8 cellular contexts compared by ENCODE assay signal in the genomic region with DNA sequence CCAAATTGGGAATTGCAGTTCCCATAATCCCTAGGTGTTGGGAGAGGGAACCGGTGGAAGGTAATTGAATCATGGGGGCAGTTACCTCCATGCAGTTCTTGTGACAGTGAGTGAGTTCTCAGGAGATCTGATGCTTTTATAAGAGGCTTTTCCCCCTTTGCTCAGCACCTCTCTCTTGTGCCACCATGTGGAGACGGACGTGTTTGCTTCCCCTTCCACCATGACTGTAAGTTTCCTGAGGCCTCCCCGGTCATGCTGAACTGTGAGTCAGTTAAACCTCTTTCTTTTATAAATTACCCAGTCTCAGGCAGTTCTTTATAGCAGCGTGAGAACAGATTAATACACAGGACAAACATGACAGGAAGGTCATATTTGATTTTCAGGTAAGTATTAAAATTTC. TPM values are rescaled to one million over a fixed set of nuclear protein-coding genes. Genes with fewer than 3 reads are reported as not detected.
A peak's percentile ranks its signal among the peaks of the same experiment; 100 is the strongest.
DNase-seq lines count a peak whose midpoint lies in the region; ATAC-seq and TF ChIP-seq lines count a peak whose summit lies in the region.

No MANE protein-coding gene starts in this region.

- intact Hi-C loops in CD8-positive, alpha-beta T cell (cut with DNase I, micrococcal nuclease): no loop called here

- H3K36me3 ChIP-seq in CD8-positive, alpha-beta T cell (ENCODE audit: insufficient read depth, low read length): no peaks in the 10 kb centered on the region
- no peaks in the 10 kb centered on the region for H3K36me3 ChIP-seq in MG63

- ATAC-seq in CD8-positive, alpha-beta T cell: no peak

- H3K4me3 ChIP-seq in CD8-positive, alpha-beta T cell (ENCODE audit: low read depth, low read length): no peak overlapping the region
- no peak overlapping the region for H3K4me3 ChIP-seq in MG63

- no peaks in the 10 kb centered on the region for H3K27me3 Mint-ChIP-seq in CD8-positive, alpha-beta T cell (ENCODE audit: low read depth)

- H3K4me3 Mint-ChIP-seq in CD8-positive, alpha-beta T cell: no peak overlapping the region

- peak in 1 of 7 experiments; percentile 42 for DNase-seq in CD8-positive, alpha-beta T cell
- peak; percentile 22 for DNase-seq in HCEC 1CT
- DNase-seq in iPS DF 19.7 (ENCODE audit: low read depth, low spot score): peak; percentile 35
- DNase-seq in medulla oblongata (ENCODE audit: extremely low spot score): no peak
- no peak for DNase-seq in superior temporal gyrus (ENCODE audit: extremely low spot score)
- no peak for DNase-seq in nucleus accumbens (lab: John Stamatoyannopoulos, UW)
- DNase-seq in MG63: no peak

- no peaks in the 10 kb centered on the region for H3K9me3 Mint-ChIP-seq in CD8-positive, alpha-beta T cell

- TF ChIP-seq CTCF in CD8-positive, alpha-beta T cell (IDR thresholded peaks at IDR 0.05): peak; percentile 28
- peak; percentile 80 for TF ChIP-seq CTCF in VCaP (conservative IDR thresholded peaks at IDR 0.05)

- POLR2A ChIA-PET in CD8-positive, alpha-beta T cell (lab: Charles Lee): interaction anchor here (1.0 kb wide), 1 partner anchor 80 kb away, joined by 3 read pairs; no protein-coding TSS in a partner anchor

- H3K27ac Mint-ChIP-seq in CD8-positive, alpha-beta T cell: peak overlapping the region; percentile 64

- no peak overlapping the region for H3K27ac ChIP-seq in CD8-positive, alpha-beta T cell (ENCODE audit: low read depth, low read length)
- H3K27ac ChIP-seq in VCaP: no peak overlapping the region

- no peaks in the 10 kb centered on the region for H3K36me3 Mint-ChIP-seq in CD8-positive, alpha-beta T cell

- no peaks in the 10 kb centered on the region for H3K9me3 ChIP-seq in CD8-positive, alpha-beta T cell (ENCODE audit: low read length)
- no peaks in the 10 kb centered on the region for H3K9me3 ChIP-seq in MG63

- H3K27me3 ChIP-seq in CD8-positive, alpha-beta T cell (ENCODE audit: insufficient read depth, low read length): no peaks in the 10 kb centered on the region
- no peaks in the 10 kb centered on the region for H3K27me3 ChIP-seq in MG63

- CTCF ChIA-PET in CD8-positive, alpha-beta T cell (lab: Charles Lee): interaction anchor here (0.7 to 1.7 kb wide), 5 partner anchors 10 to 110 kb away, joined by 3 to 7 read pairs (median 3); no protein-coding TSS in a partner anchor

- peaks cover 73% of the 10 kb centered on the region for H3K4me1 Mint-ChIP-seq in CD8-positive, alpha-beta T cell (ENCODE audit: low read depth)

- peaks cover 52% of the 10 kb centered on the region for H3K4me1 ChIP-seq in CD8-positive, alpha-beta T cell (ENCODE audit: insufficient read depth, low read length)

RNA-seq across cellular contexts. Expression of a gene that starts 25.3 kb away (rescaled TPM):
- 100 to 1,000 TPM; 231 to 234 TPM for total RNA-seq in CD8-positive, alpha-beta T cell
- total RNA-seq in MG63 (2014; rRNA removed; shearing (Covaris generic); ENCODE audit: low replicate concordance): 4.0 and 4.8 TPM in 2 replicates

Comparison
In these comparisons a context has a peak if more than half of its experiments do, and no peak if none do; other contexts are left out.
1. DNase-seq: peak in HCEC 1CT (single experiment) and iPS DF 19.7 (single experiment); none in medulla oblongata (single experiment), superior temporal gyrus (single experiment), nucleus accumbens (0 of 56) and MG63 (single experiment).
2. RNA of a gene that starts 25.3 kb away (total RNA-seq): 231 to 234 TPM in CD8-positive, alpha-beta T cell; 4.0 to 4.8 TPM in MG63; every median in the first group is over 10 times any median in the second.